21 cellular contexts compared by ENCODE assay signal in the genomic region with DNA sequence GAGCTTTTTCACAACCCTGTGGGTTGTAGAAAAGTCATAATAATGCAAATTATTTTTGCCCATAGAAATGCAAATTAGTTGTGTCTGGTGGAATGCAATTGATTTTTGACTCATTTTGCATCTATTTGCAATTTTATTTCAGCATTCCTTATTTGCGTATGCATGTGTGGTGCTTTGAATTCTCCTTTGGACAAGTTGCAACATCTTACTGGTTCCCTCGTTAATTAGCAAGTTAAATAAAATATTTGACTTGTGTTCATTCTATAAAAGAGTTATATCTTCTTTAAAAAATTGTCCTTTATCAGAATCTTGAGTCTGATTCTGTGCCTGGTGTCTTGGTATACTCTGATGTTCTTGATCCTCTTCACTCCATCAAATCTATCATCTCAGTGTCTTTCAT.
DNase-seq lines count a peak whose midpoint lies in the region; FAIRE-seq and TF ChIP-seq lines count a peak whose summit lies in the region.
"Had no signal": no experiment of that assay in that cellular context is flagged by ENCODE, and none has a peak within 500 bp of the region (broad histone marks: within the 10 kb centered on the region; RNA-seq: fewer than 3 reads in every experiment).

No MANE protein-coding gene starts in this region.

- H3K9me3 ChIP-seq in HEK293 (ENCODE audit: control insufficient read depth, insufficient read depth, low read depth, low read length), result no peaks in the 10 kb centered on the region
- H3K9me3 ChIP-seq in CD8-positive, alpha-beta memory T cell (ENCODE audit: low read length), result no peaks in the 10 kb centered on the region
- H3K9me3 ChIP-seq: A549 had no signal

- CTCF ChIA-PET in HEK293 (lab: Yijun Ruan, JAX), result no interaction called here
- CTCF ChIA-PET in CD8-positive, alpha-beta memory T cell (lab: Charles Lee), result interaction anchor here (0.8 kb wide), 1 partner anchor 13 kb away, joined by 3 read pairs; no protein-coding TSS in a partner anchor

- H3K27ac ChIP-seq in HEK293 (ENCODE audit: extremely low read depth, low read depth, low read length), result no peak overlapping the region
- no peak overlapping the region for H3K27ac ChIP-seq in CD8-positive, alpha-beta memory T cell (ENCODE audit: low read depth, low read length)
- H3K27ac ChIP-seq: 22Rv1; A549; BLaER1 treated with 17β-estradiol and CSF1 and Interleukin-3, amounts not matched to agents 10 nM and 100 nM; C4-2B had no signal

- no peak overlapping the region for H3K4me3 Mint-ChIP-seq in CD8-positive, alpha-beta memory T cell
- H3K4me3 Mint-ChIP-seq: B cell; CD4-positive, alpha-beta T cell; CD8-positive, alpha-beta T cell had no signal

- H3K4me1 Mint-ChIP-seq in CD8-positive, alpha-beta memory T cell, result no peaks in the 10 kb centered on the region
- H3K4me1 Mint-ChIP-seq: B cell had no signal

- no peaks in the 10 kb centered on the region for H3K36me3 ChIP-seq in HEK293 (ENCODE audit: control insufficient read depth in 2 of 2, insufficient read depth in 1 of 2, low read length in 2 of 2)
- no peaks in the 10 kb centered on the region for H3K36me3 ChIP-seq in CD8-positive, alpha-beta memory T cell (ENCODE audit: insufficient read depth, low read length)
- H3K36me3 ChIP-seq: BLaER1 treated with 17β-estradiol and CSF1 and Interleukin-3, amounts not matched to agents 10 nM and 100 nM had no signal

- H3K4me1 ChIP-seq in HEK293 (ENCODE audit: control insufficient read depth, insufficient read depth, low read length), result no peaks in the 10 kb centered on the region
- no peaks in the 10 kb centered on the region for H3K4me1 ChIP-seq in CD8-positive, alpha-beta memory T cell (ENCODE audit: insufficient read depth, low read length)
- H3K4me1 ChIP-seq: A549; BLaER1 treated with 17β-estradiol and CSF1 and Interleukin-3, amounts not matched to agents 10 nM and 100 nM had no signal

- H3K9me3 Mint-ChIP-seq in CD8-positive, alpha-beta memory T cell, result peaks cover 0 to 7% (median 0%) of the 10 kb centered on the region in 5 donors
- H3K9me3 Mint-ChIP-seq: CD4-positive, alpha-beta T cell; CD8-positive, alpha-beta T cell had no signal

- H3K27me3 Mint-ChIP-seq in CD8-positive, alpha-beta memory T cell, result peaks cover 0 to 1% of the 10 kb centered on the region in 2 donors
- H3K27me3 Mint-ChIP-seq: B cell; CD4-positive, alpha-beta T cell had no signal

- peak; percentile 75 for FAIRE-seq in colon (lab: Jason Lieb, UNC)
- FAIRE-seq: GM12878, GM12892, GM18507 had no signal

- POLR2A ChIA-PET in HEK293 (lab: Yijun Ruan, JAX), result no interaction called here
- POLR2A ChIA-PET in CD8-positive, alpha-beta memory T cell (lab: Charles Lee), result no interaction called here

- DNase-seq in NCI-H526 treated with DMSO at 0.1 percent for 48 hours (lab: John Stamatoyannopoulos, UW) (peak; percentile 29), GM20000 (ENCODE audit: low spot score) (no peak)
- no peak for DNase-seq in CD8-positive, alpha-beta memory T cell
- DNase-seq: AML-193; CD4-positive, alpha-beta T cell; CD8-positive, alpha-beta T cell; DMS 273 treated with DMSO at 0.1 percent for 48 hours; DMS79; DND-41; EL; GDM1 had no signal

- peaks cover 0 to 2% (median 0%) of the 10 kb centered on the region in 3 donors for H3K36me3 Mint-ChIP-seq in CD8-positive, alpha-beta memory T cell
- H3K36me3 Mint-ChIP-seq: CD8-positive, alpha-beta T cell had no signal

- no peaks in the 10 kb centered on the region for H3K27me3 ChIP-seq in CD8-positive, alpha-beta memory T cell (ENCODE audit: insufficient read depth, low read length, poor library complexity, severe bottlenecking)

- no peak overlapping the region for H3K4me3 ChIP-seq in HEK293 (ENCODE audit: low read depth, low read length)
- H3K4me3 ChIP-seq in CD8-positive, alpha-beta memory T cell (ENCODE audit: low read length), result no peak overlapping the region
- H3K4me3 ChIP-seq: A549; BLaER1 treated with 17β-estradiol and CSF1 and Interleukin-3, amounts not matched to agents 10 nM and 100 nM; GM12878 had no signal

- TF ChIP-seq CTCF in HEK293 (tag by site-specific recombination; IDR thresholded peaks at IDR 0.05) (no peak), GM20000 (IDR thresholded peaks at IDR 0.05; ENCODE audit: extremely low read depth, missing control alignments) (no peak)

- H3K27ac Mint-ChIP-seq in CD8-positive, alpha-beta memory T cell, result no peak overlapping the region
- H3K27ac Mint-ChIP-seq: B cell; CD4-positive, alpha-beta T cell; CD8-positive, alpha-beta T cell had no signal

TF ChIP-seq in HEK293, 187 proteins besides CTCF, POLR2A, EP300 and RAD21:
- no peak for TF ChIP-seq ZNF670 (tag by site-specific recombination; IDR thresholded peaks at IDR 0.05; ENCODE audit: low read depth)
- peak; percentile 97 for TF ChIP-seq ZNF510 (tag by site-specific recombination; IDR thresholded peaks at IDR 0.05; ENCODE audit: insufficient replicate concordance)
